Comparison of ENCODE assay signal across 17 cellular contexts in the genomic region with DNA sequence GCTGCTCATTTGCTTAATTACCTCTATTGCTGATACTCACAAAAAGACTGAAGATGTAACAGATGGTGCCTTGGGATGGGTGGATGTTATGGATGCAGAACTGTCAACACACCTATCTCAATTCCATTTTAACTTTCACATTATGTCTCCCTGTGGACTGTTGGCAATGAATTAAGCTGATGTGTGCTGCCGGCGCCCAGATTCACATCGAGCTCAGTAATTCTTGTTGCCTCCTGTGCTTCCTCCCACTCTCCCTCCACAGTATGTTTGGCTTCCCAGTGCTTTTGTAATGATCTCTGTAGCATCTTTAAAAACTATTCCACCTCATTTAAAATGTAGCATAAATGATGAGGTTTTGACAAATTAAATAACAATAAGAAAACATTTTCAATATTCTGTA.
"Had no signal": no experiment of that assay in that cellular context is flagged by ENCODE, and none has a peak within 500 bp of the region (broad histone marks: within the 10 kb centered on the region; RNA-seq: fewer than 3 reads in every experiment).

No MANE protein-coding gene starts in this region.

- DNase-seq: dermis blood vessel endothelial cell; effector memory CD4-positive, alpha-beta T cell; foreskin keratinocyte; heart left ventricle; left cardiac atrium; left lung; mesenchymal stem cell; mucosa of descending colon; naive B cell; stimulated activated CD4-positive, alpha-beta T cell treated with anti-CD3 and anti-CD28 coated beads, Interleukin-12 subunit alpha, Interleukin-12 subunit beta, amount 100 ng/mL, for 4 hours; stimulated activated CD4-positive, alpha-beta T cell treated with anti-CD3 and anti-CD28 coated beads, Interleukin-1b, Interleukin-23, amount 100 ng/mL, for 48 hours; stimulated activated CD4-positive, alpha-beta T cell treated with anti-CD3 and anti-CD28 coated beads, Interleukin-4, amount 100 ng/mL, for 1 hour; stimulated activated CD8-positive, alpha-beta memory T cell treated with anti-CD3 and anti-CD28 coated beads, Interleukin-4, amount 100 ng/mL, for 48 hours; stimulated activated naive CD4-positive, alpha-beta T cell; stimulated activated naive CD8-positive, alpha-beta T cell treated with anti-CD3 and anti-CD28 coated beads, Interleukin-15, amount 100 ng/mL, for 72 hours; thyroid gland; trophoblast cell had no signal
